In genomic region chr11:70542406-70542805, GRCh38 we compare ENCODE assay signal across 26 cellular contexts.
"Had no signal": no experiment of that assay in that cellular context is flagged by ENCODE, and none has a peak within 500 bp of the region (broad histone marks: within the 10 kb centered on the region; RNA-seq: fewer than 3 reads in every experiment).

No MANE protein-coding gene starts in this region.

- DNase-seq: caudate nucleus; cortex of kidney; effector memory CD8-positive, alpha-beta T cell; esophagus squamous epithelium; foreskin fibroblast; immature natural killer cell; left cardiac atrium; mammary epithelial cell; naive thymus-derived CD4-positive, alpha-beta T cell; nucleus accumbens; retina; stimulated activated CD4-positive, alpha-beta T cell treated with anti-CD3 and anti-CD28 coated beads, Interleukin-2, amount 100 ng/mL, for 24 hours; stimulated activated CD4-positive, alpha-beta T cell treated with anti-CD3 and anti-CD28 coated beads, Interleukin-4, amount 100 ng/mL, for 4 hours; stimulated activated naive CD4-positive, alpha-beta T cell; stomach; substantia nigra; trophoblast cell; uterus had no signal

- H3K4me1 ChIP-seq: esophagus squamous epithelium, gastroesophageal sphincter, pancreas, psoas muscle, right lobe of liver, stomach, uterus had no signal

- H3K27ac Mint-ChIP-seq: effector memory CD8-positive, alpha-beta T cell; immature natural killer cell; naive thymus-derived CD4-positive, alpha-beta T cell had no signal

- ATAC-seq: effector memory CD8-positive, alpha-beta T cell; gastroesophageal sphincter; left cardiac atrium; naive thymus-derived CD4-positive, alpha-beta T cell; pancreas; psoas muscle; right lobe of liver had no signal

- H3K27me3 ChIP-seq: esophagus squamous epithelium, gastroesophageal sphincter, pancreas, right lobe of liver, stomach, uterus had no signal

- H3K36me3 Mint-ChIP-seq: immature natural killer cell; naive thymus-derived CD4-positive, alpha-beta T cell had no signal

- H3K4me3 Mint-ChIP-seq: effector memory CD8-positive, alpha-beta T cell; immature natural killer cell; naive thymus-derived CD4-positive, alpha-beta T cell; neural crest cell had no signal

- H3K36me3 ChIP-seq: esophagus squamous epithelium, gastroesophageal sphincter, pancreas, right lobe of liver, stomach, thoracic aorta, uterus had no signal

- H3K27ac ChIP-seq: dorsolateral prefrontal cortex, epithelial cell of prostate, esophagus squamous epithelium, gastroesophageal sphincter, pancreas, psoas muscle, right lobe of liver, stomach, thoracic aorta, uterus had no signal

- H3K9me3 ChIP-seq: esophagus squamous epithelium, pancreas, psoas muscle, right lobe of liver, thoracic aorta, uterus had no signal

- H3K9me3 Mint-ChIP-seq: effector memory CD8-positive, alpha-beta T cell; neural crest cell had no signal

- H3K4me1 Mint-ChIP-seq: immature natural killer cell; naive thymus-derived CD4-positive, alpha-beta T cell had no signal

- H3K4me3 ChIP-seq: dorsolateral prefrontal cortex, esophagus squamous epithelium, gastroesophageal sphincter, pancreas, psoas muscle, right lobe of liver, stomach, thoracic aorta, uterus had no signal
